ENCODE assay signal across 10 cellular contexts in genomic region chr13:48220592-48221300, GRCh38. TPM values are rescaled to one million over a fixed set of nuclear protein-coding genes. Genes with fewer than 3 reads are reported as not detected.
DNase-seq lines count a peak whose midpoint lies in the region; ATAC-seq and TF ChIP-seq lines count a peak whose summit lies in the region.
"Had no signal": no experiment of that assay in that cellular context is flagged by ENCODE, and none has a peak within 500 bp of the region (broad histone marks: within the 10 kb centered on the region; RNA-seq: fewer than 3 reads in every experiment).

No MANE protein-coding gene starts in this region.

- H3K4me3 Mint-ChIP-seq in CD8-positive, alpha-beta memory T cell, result peak overlapping the region; percentile 59 to 84 (median 78)

- CTCF ChIA-PET in CD8-positive, alpha-beta memory T cell (lab: Charles Lee), result interaction anchor here (1.1 to 2.8 kb wide), 11 partner anchors 12 to 183 kb away, joined by 3 to 17 read pairs (median 5); partner anchors contain the start of genes ITM2B, MED4 and NUDT15

- peak overlapping the region; percentile 26 for H3K27ac ChIP-seq in CD8-positive, alpha-beta memory T cell (ENCODE audit: low read depth, low read length)
- H3K27ac ChIP-seq in effector memory CD4-positive, alpha-beta T cell (ENCODE audit: insufficient read depth, low read length, poor library complexity, severe bottlenecking), result peak overlapping the region; percentile 79
- H3K27ac ChIP-seq in prostate gland, result peak overlapping the region; percentile 72 to 74

- H3K4me1 Mint-ChIP-seq in CD8-positive, alpha-beta memory T cell, result peaks cover 48 to 68% (median 66%) of the 10 kb centered on the region in 3 donors

- peak overlapping the region; percentile 70 for H3K4me2 ChIP-seq in Loucy (ENCODE audit: low read depth, low read length, poor library complexity, severe bottlenecking)

- WGBS in prostate gland, result 77% methylated on average over 5 of the region's 5 CpGs

- H3K9me2 ChIP-seq in Loucy (replicated peaks; ENCODE audit: low read depth, low read length), result no peaks in the 10 kb centered on the region

- peak overlapping the region; percentile 5 for H3K9ac ChIP-seq in Loucy (ENCODE audit: low read depth, low read length, poor library complexity, severe bottlenecking)

- H3K27me3 ChIP-seq in CD8-positive, alpha-beta memory T cell (ENCODE audit: insufficient read depth, low read length, poor library complexity, severe bottlenecking), result no peaks in the 10 kb centered on the region
- H3K27me3 ChIP-seq in Loucy (ENCODE audit: insufficient read depth, low read length, poor library complexity, severe bottlenecking) (no peaks in the 10 kb centered on the region), prostate gland (replicated peaks; ENCODE audit: insufficient read depth) (no peaks in the 10 kb centered on the region)
- no peaks in the 10 kb centered on the region for H3K27me3 ChIP-seq in effector memory CD4-positive, alpha-beta T cell (replicated peaks; ENCODE audit: control insufficient read depth, insufficient read depth, low read length, poor library complexity, severe bottlenecking)

- peaks cover 0 to 6% (median 3%) of the 10 kb centered on the region in 3 donors for H3K36me3 Mint-ChIP-seq in CD8-positive, alpha-beta memory T cell

- no peak for TF ChIP-seq POLR2A in prostate gland (IDR thresholded peaks at IDR 0.05)

- H3F3A ChIP-seq in Loucy (ENCODE audit: low read depth), result peaks cover 3% of the 10 kb centered on the region; the same call in 1 of the 2 replicates

- H3K27me3 Mint-ChIP-seq in CD8-positive, alpha-beta memory T cell, result no peaks in the 10 kb centered on the region

- TF ChIP-seq CTCF in Loucy (conservative IDR thresholded peaks at IDR 0.05; ENCODE audit: low read length) (no peak), prostate gland (IDR thresholded peaks at IDR 0.05) (no peak), omental fat pad (IDR thresholded peaks at IDR 0.05) (no peak)

- POLR2A ChIA-PET in CD8-positive, alpha-beta memory T cell (lab: Charles Lee), result interaction anchor here (0.6 to 3.2 kb wide), 10 partner anchors 12 to 174 kb away, joined by 3 to 44 read pairs (median 4); partner anchors contain the start of genes ITM2B, MED4 and RB1

- ATAC-seq in HG02588 (IDR thresholded peaks at IDR 0.05; ENCODE audit: unreplicated experiment), result no peak
- no peak for ATAC-seq in HG02938 (IDR thresholded peaks at IDR 0.05; ENCODE audit: unreplicated experiment)
- ATAC-seq in HG03565 (IDR thresholded peaks at IDR 0.05; ENCODE audit: unreplicated experiment), result no peak
- no peak for ATAC-seq in omental fat pad (ENCODE audit: low FRiP score)

- H3K27ac Mint-ChIP-seq in CD8-positive, alpha-beta memory T cell, result peak overlapping the region; percentile 88 to 99 (median 94)

- peaks cover 0 to 1% (median 0%) of the 10 kb centered on the region in 5 donors for H3K9me3 Mint-ChIP-seq in CD8-positive, alpha-beta memory T cell

- no peaks in the 10 kb centered on the region for H3K36me3 ChIP-seq in CD8-positive, alpha-beta memory T cell (ENCODE audit: insufficient read depth, low read length)
- H3K36me3 ChIP-seq in Loucy (ENCODE audit: insufficient read depth, low read length), result no peaks in the 10 kb centered on the region
- no peaks in the 10 kb centered on the region for H3K36me3 ChIP-seq in effector memory CD4-positive, alpha-beta T cell (ENCODE audit: control insufficient read depth, insufficient read depth, low read length)
- H3K36me3 ChIP-seq in prostate gland, result no peaks in the 10 kb centered on the region

- H4K20me1 ChIP-seq in Loucy (ENCODE audit: insufficient read depth, low read length, poor library complexity, severe bottlenecking), result no peaks in the 10 kb centered on the region

- H2AFZ ChIP-seq in Loucy (ENCODE audit: low read length), result peak overlapping the region; percentile 77

- H3K9me3 ChIP-seq in CD8-positive, alpha-beta memory T cell (ENCODE audit: low read length), result no peaks in the 10 kb centered on the region
- H3K9me3 ChIP-seq in Loucy (ENCODE audit: insufficient read depth, low read depth, low read length) (no peaks in the 10 kb centered on the region), prostate gland (no peaks in the 10 kb centered on the region)
- H3K9me3 ChIP-seq in effector memory CD4-positive, alpha-beta T cell (ENCODE audit: control insufficient read depth, low read length), result no peaks in the 10 kb centered on the region

- H3K4me3 ChIP-seq in CD8-positive, alpha-beta memory T cell (ENCODE audit: low read length), result peak overlapping the region; percentile 49
- peak overlapping the region; percentile 46 for H3K4me3 ChIP-seq in Loucy (ENCODE audit: low read length, poor library complexity, severe bottlenecking)
- peak overlapping the region; percentile 39 for H3K4me3 ChIP-seq in effector memory CD4-positive, alpha-beta T cell (ENCODE audit: insufficient read depth, low read depth, low read length, poor library complexity, severe bottlenecking)
- H3K4me3 ChIP-seq in prostate gland, result no peak overlapping the region

- peaks cover 54% of the 10 kb centered on the region for H3K4me1 ChIP-seq in CD8-positive, alpha-beta memory T cell (ENCODE audit: insufficient read depth, low read length)
- H3K4me1 ChIP-seq in Loucy (ENCODE audit: insufficient read depth, low read length, poor library complexity, severe bottlenecking) (peaks cover 41% of the 10 kb centered on the region), prostate gland (replicated peaks) (peaks cover 11% of the 10 kb centered on the region)
- peaks cover 37% of the 10 kb centered on the region for H3K4me1 ChIP-seq in effector memory CD4-positive, alpha-beta T cell (ENCODE audit: control insufficient read depth, insufficient read depth, low read length, poor library complexity, severe bottlenecking)

- intact Hi-C loops in prostate gland (cut with DNase I), result no loop called here

- no peaks in the 10 kb centered on the region for H3K79me2 ChIP-seq in Loucy (ENCODE audit: insufficient read depth, low read length)

- peak in 1 of 5 donors; percentile 28 for DNase-seq in CD8-positive, alpha-beta memory T cell
- no peak for DNase-seq in effector memory CD4-positive, alpha-beta T cell
- DNase-seq in prostate gland (ENCODE audit: low spot score) (no peak), omental fat pad (ENCODE audit: low spot score) (no peak)
- DNase-seq: anterior cingulate cortex, NCI-H2029 had no signal

RNA-seq across cellular contexts. Expression of gene ITM2B, which starts 12.3 kb away (rescaled TPM):
- total RNA-seq in CD8-positive, alpha-beta memory T cell, result 100 to 1,000 TPM; 122 to 127 TPM
- 1,289 TPM for polyA plus RNA-seq in CD8-positive, alpha-beta memory T cell
- total RNA-seq in prostate gland (100 to 1,000 TPM; 401 to 632 TPM), omental fat pad (100 to 1,000 TPM; 455 to 728 (median 534) TPM)

Comparison
In these comparisons a context has a peak if more than half of its experiments do, and no peak if none do; other contexts are left out.
1. H3K27ac ChIP-seq: peak in every context shown above with its lines; median percentile 79 in effector memory CD4-positive, alpha-beta T cell; 73 in prostate gland; 26 in CD8-positive, alpha-beta memory T cell.
2. H3K4me3 ChIP-seq: peak in CD8-positive, alpha-beta memory T cell (single experiment), Loucy (single experiment) and effector memory CD4-positive, alpha-beta T cell (single experiment); none in prostate gland (0 of 2).